1 cellular context compared by ENCODE assay signal in genomic region chr7:45469103-45469502, GRCh38.
TF ChIP-seq lines count a peak whose summit lies in the region.

No MANE protein-coding gene starts in this region.

TF ChIP-seq in GM23338, 12 proteins besides CTCF, POLR2A, EP300 and RAD21 (continued from another document):
- TF ChIP-seq ZNF462 (CRISPR knock-in tag; IDR thresholded peaks at IDR 0.05) (no peak), EZH2 (IDR thresholded peaks at IDR 0.05; ENCODE audit: low read depth, unreplicated experiment) (no peak), STAT1 (IDR thresholded peaks at IDR 0.05; ENCODE audit: unreplicated experiment) (no peak), ZNF331 (CRISPR knock-in tag; IDR thresholded peaks at IDR 0.05; ENCODE audit: low read depth) (no peak), ZNF114 (CRISPR knock-in tag; IDR thresholded peaks at IDR 0.05) (no peak)
TF ChIP-seq in GM23338: peak in this region for 0.
